16 cellular contexts compared by ENCODE assay signal in genomic region chr9:33117816-33118215, GRCh38. TPM values are rescaled to one million over a fixed set of nuclear protein-coding genes. Genes with fewer than 3 reads are reported as not detected.
DNase-seq lines count a peak whose midpoint lies in the region; ATAC-seq and TF ChIP-seq lines count a peak whose summit lies in the region.
"Had no signal": no experiment of that assay in that cellular context is flagged by ENCODE, and none has a peak within 500 bp of the region (broad histone marks: within the 10 kb centered on the region; RNA-seq: fewer than 3 reads in every experiment).

No MANE protein-coding gene starts in this region.

- H3K27me3 Mint-ChIP-seq in HFFc6 (ENCODE audit: insufficient read depth): no peaks in the 10 kb centered on the region
- no peaks in the 10 kb centered on the region for H3K27me3 Mint-ChIP-seq in MCF 10A (ENCODE audit: insufficient read depth, unreplicated experiment)
- H3K27me3 Mint-ChIP-seq in naive thymus-derived CD8-positive, alpha-beta T cell: no peaks in the 10 kb centered on the region

- H3K4me3 ChIP-seq in BLaER1 (0 out of 2 replicates have a peak overlapping the region, but pooled peaks have one; percentile 2), transverse colon (no peak overlapping the region)
- H3K4me3 ChIP-seq: esophagus muscularis mucosa had no signal

- intact Hi-C loops in MCF 10A (cut with micrococcal nuclease): loop anchor here (2.0 kb wide), 1 partner anchor 49 kb away; the partner anchor contains the start of gene B4GALT1
- intact Hi-C loops in transverse colon (cut with DNase I; ENCODE audit: low total_unique reads): no loop called here

- H3K36me3 ChIP-seq in BLaER1: peaks cover 64% of the 10 kb centered on the region
- peaks cover 0 to 12% (median 3%) of the 10 kb centered on the region in 4 donors for H3K36me3 ChIP-seq in transverse colon

- H3K27ac Mint-ChIP-seq in HFFc6 (peak overlapping the region; percentile 69), MCF 10A (ENCODE audit: low read depth, unreplicated experiment) (peak overlapping the region; percentile 47)
- H3K27ac Mint-ChIP-seq in naive thymus-derived CD8-positive, alpha-beta T cell: peak overlapping the region; percentile 24 to 93 (median 71)

- peak overlapping the region; percentile 72; the same call in 1 of the 2 replicates for H3K9ac ChIP-seq in BLaER1

- H3K4me3 Mint-ChIP-seq in HFFc6 (no peak overlapping the region; the same call in 1 of the 2 replicates), MCF 10A (ENCODE audit: unreplicated experiment) (peak overlapping the region; percentile 3)
- no peak overlapping the region for H3K4me3 Mint-ChIP-seq in naive thymus-derived CD8-positive, alpha-beta T cell
- H3K4me3 Mint-ChIP-seq: mesothelial cell of epicardium had no signal

- no peaks in the 10 kb centered on the region for H3K27me3 ChIP-seq in BLaER1
- no peaks in the 10 kb centered on the region for H3K27me3 ChIP-seq in transverse colon
- H3K27me3 ChIP-seq: esophagus muscularis mucosa had no signal

- H3K9me3 Mint-ChIP-seq in HFFc6 (no peaks in the 10 kb centered on the region), MCF 10A (ENCODE audit: unreplicated experiment) (no peaks in the 10 kb centered on the region)
- no peaks in the 10 kb centered on the region for H3K9me3 Mint-ChIP-seq in naive thymus-derived CD8-positive, alpha-beta T cell
- H3K9me3 Mint-ChIP-seq: mesothelial cell of epicardium had no signal

- H3K36me3 Mint-ChIP-seq in HFFc6 (ENCODE audit: low read depth) (peaks cover 21% of the 10 kb centered on the region), MCF 10A (ENCODE audit: insufficient read depth, unreplicated experiment) (peaks cover 100% of the 10 kb centered on the region)
- peaks cover 0 to 68% (median 17%) of the 10 kb centered on the region in 3 donors for H3K36me3 Mint-ChIP-seq in naive thymus-derived CD8-positive, alpha-beta T cell

- no TSS peak for BruUV-seq in MCF 10A (replicated peaks; lab: Mats Ljungman, UMichigan)

- H4K20me1 ChIP-seq in BLaER1: peaks cover 16% of the 10 kb centered on the region

- H3K4me1 Mint-ChIP-seq in HFFc6 (ENCODE audit: low read depth) (peaks cover 35% of the 10 kb centered on the region), MCF 10A (ENCODE audit: insufficient read depth, unreplicated experiment) (peaks cover 30% of the 10 kb centered on the region)
- peaks cover 10 to 66% (median 34%) of the 10 kb centered on the region in 4 donors for H3K4me1 Mint-ChIP-seq in naive thymus-derived CD8-positive, alpha-beta T cell

- POLR2A ChIA-PET in MCF 10A (lab: Yijun Ruan, JAX): interaction anchor here (0.6 to 2.2 kb wide), 4 partner anchors 9 to 48 kb away, joined by 3 to 8 read pairs (median 4); no protein-coding TSS in a partner anchor
- POLR2A ChIA-PET in naive thymus-derived CD8-positive, alpha-beta T cell (lab: Charles Lee): interaction anchor here (0.6 kb wide), 1 partner anchor 19 kb away, joined by 3 read pairs; no protein-coding TSS in a partner anchor

- 97 to 100% methylated on average over 4 of the region's 4 CpGs for WGBS in transverse colon (ENCODE audit: low coverage in 1 of 2), 2 donors

- DNase-seq in HFFc6 (no peak), MCF 10A (ENCODE audit: unreplicated experiment) (no peak), transverse colon (no peak), NCI-H1436 (lab: John Stamatoyannopoulos, UW) (no peak), substantia nigra (lab: John Stamatoyannopoulos, UW) (no peak)
- no peak for DNase-seq in naive thymus-derived CD8-positive, alpha-beta T cell
- DNase-seq: C1 segment of cervical spinal cord; NCI-H1048; NCI-H510A treated with DMSO at 0.1 percent for 48 hours; SIG-M5; stimulated activated CD4-positive, alpha-beta T cell treated with anti-CD3 and anti-CD28 coated beads, Interleukin-4, amount 100 ng/mL, for 4 hours had no signal

- TF ChIP-seq CTCF in HFFc6 (IDR thresholded peaks at IDR 0.05) (no peak), MCF 10A (IDR thresholded peaks at IDR 0.05; ENCODE audit: unreplicated experiment) (no peak), transverse colon (IDR thresholded peaks at IDR 0.05) (no peak)

- no peaks in the 10 kb centered on the region for H3K9me3 ChIP-seq in BLaER1
- H3K9me3 ChIP-seq in transverse colon: no peaks in the 10 kb centered on the region
- H3K9me3 ChIP-seq: esophagus muscularis mucosa had no signal

- TF ChIP-seq EP300 in transverse colon (IDR thresholded peaks at IDR 0.05; ENCODE audit: low read depth): no peak

- peak overlapping the region; percentile 83 for H3K4me2 ChIP-seq in BLaER1

- in situ Hi-C loops in transverse colon (cut with MboI; ENCODE audit: low pct_ligation_motif_present in 1 of 4, low pct_unique_long_range_greater_than_20kb in 1 of 4, low sequenced_read_pairs in 3 of 4): no loop called here

- ATAC-seq in naive thymus-derived CD8-positive, alpha-beta T cell: no peak
- no peak for ATAC-seq in GM18909 (IDR thresholded peaks at IDR 0.05; ENCODE audit: poor library complexity, unreplicated experiment)
- ATAC-seq: activated CD4-positive, CD25-positive, alpha-beta regulatory T cell treated with anti-CD3 and anti-CD28 coated beads, Interleukin-2, amount 50 U/mL, for 24 hours had no signal

- TF ChIP-seq POLR2A in transverse colon (IDR thresholded peaks at IDR 0.05): no peak

- CTCF ChIA-PET in MCF 10A (lab: Yijun Ruan, JAX): interaction anchor here (1.0 to 1.1 kb wide), 3 partner anchors 9 to 98 kb away, joined by 3 to 5 read pairs (median 3); no protein-coding TSS in a partner anchor

- H3K4me1 ChIP-seq in BLaER1 (peaks cover 73% of the 10 kb centered on the region), transverse colon (peaks cover 0 to 4% (median 0%) of the 10 kb centered on the region in 4 donors)

- H3K27ac ChIP-seq in BLaER1 (peak overlapping the region; percentile 77; the same call in 1 of the 2 replicates), transverse colon (no peak overlapping the region), substantia nigra (ENCODE audit: low read depth, low read length, poor library complexity, severe bottlenecking) (no peak overlapping the region)

RNA-seq across cellular contexts. Expression of gene SMU1, which starts 41.3 kb away (rescaled TPM):
- 10 to 100 TPM; 20.3 to 22.1 (median 21.6) TPM for total RNA-seq in HFFc6 (2021; fragmentation: NEBNext Ultra II Directional; extraction: Animal tissue kit (Norgen Biotek cat#: 25700))
- total RNA-seq in MCF 10A (2022): 17.2 and 19.3 TPM in 2 replicates
- total RNA-seq in naive thymus-derived CD8-positive, alpha-beta T cell: 10 to 100 TPM; 29.5 to 30.9 TPM
- 10 to 100 TPM; 19.5 to 24.3 (median 23.7) TPM for polyA plus RNA-seq in naive thymus-derived CD8-positive, alpha-beta T cell
- total RNA-seq in transverse colon: 10 to 100 TPM in 2 of 4 donors, 1 to 10 TPM in 2; 7.2 to 14.6 (median 10.4) TPM

RNA-seq across cellular contexts. Expression of gene B4GALT1, which starts 49.3 kb away (rescaled TPM):
- 100 to 1,000 TPM in 4 of 6 experiments, 10 to 100 TPM in 2; 87.2 to 116 (median 106) TPM for total RNA-seq in HFFc6 (2021; fragmentation: NEBNext Ultra II Directional; extraction: Animal tissue kit (Norgen Biotek cat#: 25700))
- total RNA-seq in MCF 10A (2022) (155 and 184 TPM in 2 replicates), transverse colon (100 to 1,000 TPM in 2 of 4 donors, 10 to 100 TPM in 2; 23.7 to 126 (median 93.7) TPM)
- total RNA-seq in naive thymus-derived CD8-positive, alpha-beta T cell: 10 to 100 TPM; 28.7 to 30.8 TPM
- polyA plus RNA-seq in naive thymus-derived CD8-positive, alpha-beta T cell: 10 to 100 TPM; 15.1 to 24.2 (median 18.6) TPM
